ENCODE assay signal across 20 cellular contexts in the genomic region with DNA sequence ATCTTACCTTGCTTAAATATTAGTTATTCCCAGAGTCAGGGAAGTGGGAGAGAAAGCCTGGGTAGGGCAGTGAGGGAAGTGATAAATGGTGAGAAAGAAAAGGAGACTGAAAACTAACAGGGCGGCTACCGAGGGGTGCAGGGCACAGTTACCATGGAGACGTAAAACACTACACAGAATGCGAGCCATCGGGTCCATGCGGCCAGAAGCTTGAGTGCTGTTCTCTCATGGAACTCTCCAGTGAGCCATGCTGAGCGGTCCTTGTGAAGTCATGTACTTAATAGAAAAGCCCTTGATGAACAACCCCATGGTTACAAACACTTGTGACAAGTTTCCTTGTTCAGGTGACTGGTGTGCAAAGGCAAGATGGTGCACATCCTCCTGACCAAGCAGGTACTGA. TPM values are rescaled to one million over a fixed set of nuclear protein-coding genes. Genes with fewer than 3 reads are reported as not detected.
DNase-seq lines count a peak whose midpoint lies in the region; ATAC-seq, FAIRE-seq and TF ChIP-seq lines count a peak whose summit lies in the region.
"Had no signal": no experiment of that assay in that cellular context is flagged by ENCODE, and none has a peak within 500 bp of the region (broad histone marks: within the 10 kb centered on the region; RNA-seq: fewer than 3 reads in every experiment).

No MANE protein-coding gene starts in this region.

- BruUV-seq in MCF 10A (replicated peaks; lab: Mats Ljungman, UMichigan) (TSS peak; percentile 11), Panc1 (replicated peaks; lab: Mats Ljungman, UMichigan) (TSS peak; percentile 28)

- peaks cover 9% of the 10 kb centered on the region for H3K36me3 ChIP-seq in breast epithelium
- peaks cover 21% of the 10 kb centered on the region; the same call in 1 of the 2 replicates for H3K36me3 ChIP-seq in Panc1 (ENCODE audit: control insufficient read depth, insufficient read depth, low read length)
- peaks cover 64% of the 10 kb centered on the region for H3K36me3 ChIP-seq in lower lobe of right lung
- peaks cover 26 to 65% (median 59%) of the 10 kb centered on the region in 4 donors for H3K36me3 ChIP-seq in upper lobe of left lung

- POLR2A ChIA-PET in MCF 10A (lab: Yijun Ruan, JAX) (interaction anchor here (0.5 kb wide), 1 partner anchor 140 kb away, joined by 3 read pairs; no protein-coding TSS in a partner anchor), Panc1 (lab: Charles Lee) (no interaction called here)

- TF ChIP-seq CTCF in MCF 10A (IDR thresholded peaks at IDR 0.05; ENCODE audit: unreplicated experiment), result no peak
- no peak for TF ChIP-seq CTCF in breast epithelium (IDR thresholded peaks at IDR 0.05)
- TF ChIP-seq CTCF in Panc1 (IDR thresholded peaks at IDR 0.05), result no peak
- no peak for TF ChIP-seq CTCF in lower lobe of right lung (IDR thresholded peaks at IDR 0.05)
- no peak for TF ChIP-seq CTCF in upper lobe of left lung (IDR thresholded peaks at IDR 0.05)

- no peak overlapping the region for H3K27ac Mint-ChIP-seq in MCF 10A (ENCODE audit: low read depth, unreplicated experiment)
- H3K27ac Mint-ChIP-seq: CD8-positive, alpha-beta T cell had no signal

- TF ChIP-seq EP300 in upper lobe of left lung (IDR thresholded peaks at IDR 0.05), result no peak

- DNase-seq in MCF 10A (ENCODE audit: unreplicated experiment), result no peak
- no peak for DNase-seq in breast epithelium (ENCODE audit: low spot score in 2 of 2)
- no peak for DNase-seq in Panc1 (ENCODE audit: low read depth, low spot score)
- peak; percentile 76 for DNase-seq in lower lobe of right lung
- peak in 1 of 2 donors; percentile 77 for DNase-seq in upper lobe of left lung
- no peak for DNase-seq in urothelium cell line (ENCODE audit: low spot score)
- DNase-seq: Calu3; CD8-positive, alpha-beta T cell; NCI-H1105; NCI-H2227 treated with DMSO at 0.1 percent for 48 hours; NCI-H510A treated with DMSO at 0.1 percent for 48 hours; NCI-H774 had no signal

- CTCF ChIA-PET in MCF 10A (lab: Yijun Ruan, JAX), result interaction anchor here (0.7 to 1.4 kb wide), 3 partner anchors 23 to 109 kb away, joined by 3 to 4 read pairs (median 3); no protein-coding TSS in a partner anchor
- CTCF ChIA-PET in Panc1 (lab: Charles Lee), result interaction anchor here (0.6 kb wide), 1 partner anchor 1433 kb away, joined by 6 read pairs; no protein-coding TSS in a partner anchor

- H3K9me3 Mint-ChIP-seq in MCF 10A (ENCODE audit: unreplicated experiment), result no peaks in the 10 kb centered on the region
- H3K9me3 Mint-ChIP-seq: CD8-positive, alpha-beta T cell had no signal

- H3K27me3 ChIP-seq in breast epithelium (no peaks in the 10 kb centered on the region), Panc1 (ENCODE audit: control insufficient read depth, insufficient read depth, low read length) (no peaks in the 10 kb centered on the region), lower lobe of right lung (ENCODE audit: low read depth) (no peaks in the 10 kb centered on the region), upper lobe of left lung (no peaks in the 10 kb centered on the region)
- H3K27me3 ChIP-seq: BLaER1, SJSA1 had no signal

- no peaks in the 10 kb centered on the region for H3K4me1 ChIP-seq in breast epithelium
- H3K4me1 ChIP-seq in Panc1 (ENCODE audit: control insufficient read depth, insufficient read depth, low read length), result no peaks in the 10 kb centered on the region
- H3K4me1 ChIP-seq in lower lobe of right lung, result peaks cover 10% of the 10 kb centered on the region
- peaks cover 4 to 29% (median 13%) of the 10 kb centered on the region in 4 donors for H3K4me1 ChIP-seq in upper lobe of left lung
- H3K4me1 ChIP-seq: A549, BLaER1 had no signal

- no peaks in the 10 kb centered on the region for H3K27me3 Mint-ChIP-seq in MCF 10A (ENCODE audit: insufficient read depth, unreplicated experiment)

- H3K9me3 ChIP-seq in breast epithelium (no peaks in the 10 kb centered on the region), Panc1 (ENCODE audit: control insufficient read depth, insufficient read depth, low read depth, low read length) (no peaks in the 10 kb centered on the region), lower lobe of right lung (no peaks in the 10 kb centered on the region), upper lobe of left lung (no peaks in the 10 kb centered on the region)
- H3K9me3 ChIP-seq: A549, BLaER1, SJSA1 had no signal

- no peak overlapping the region for H3K4me3 Mint-ChIP-seq in MCF 10A (ENCODE audit: unreplicated experiment)
- H3K4me3 Mint-ChIP-seq: CD8-positive, alpha-beta T cell had no signal

- in situ Hi-C loops in Panc1 (cut with HindIII; ENCODE audit: low pct_unique_long_range_greater_than_20kb, low sequenced_read_pairs), result no loop called here

- 81 to 93% methylated on average over 7 of the region's 7 CpGs for WGBS in upper lobe of left lung, 2 donors

- intact Hi-C loops in MCF 10A (cut with micrococcal nuclease) (no loop called here), breast epithelium (cut with DNase I; ENCODE audit: low total_unique reads) (no loop called here), Panc1 (cut with micrococcal nuclease; ENCODE audit: unreplicated experiment) (no loop called here), lower lobe of right lung (cut with DNase I) (no loop called here)

- H3K36me3 Mint-ChIP-seq in MCF 10A (ENCODE audit: insufficient read depth, unreplicated experiment), result peaks cover 60% of the 10 kb centered on the region

- ATAC-seq in Panc1 (no peak), lower lobe of right lung (peak; percentile 80 to 87), upper lobe of left lung (ENCODE audit: low FRiP score in 2 of 2) (peak; percentile 22 to 60), HG03025 (IDR thresholded peaks at IDR 0.05; ENCODE audit: low FRiP score, unreplicated experiment) (no peak)
- ATAC-seq: A549; CD8-positive, alpha-beta T cell; K562 had no signal

- H3K4me3 ChIP-seq in breast epithelium (no peak overlapping the region), Panc1 (ENCODE audit: low read depth in 2 of 2, low read length in 2 of 2) (no peak overlapping the region), lower lobe of right lung (no peak overlapping the region), upper lobe of left lung (no peak overlapping the region)
- H3K4me3 ChIP-seq: A549, BLaER1, K562, SJSA1 had no signal

- no peak overlapping the region for H3K27ac ChIP-seq in breast epithelium
- H3K27ac ChIP-seq in Panc1 (ENCODE audit: low read length), result no peak overlapping the region
- H3K27ac ChIP-seq in lower lobe of right lung, result peak overlapping the region; percentile 71
- H3K27ac ChIP-seq in upper lobe of left lung, result peak overlapping the region in 3 of 4 donors; percentile 28 to 59 (median 33)
- H3K27ac ChIP-seq: A549, BLaER1, SJSA1 had no signal

- peaks cover 12% of the 10 kb centered on the region for H3K4me1 Mint-ChIP-seq in MCF 10A (ENCODE audit: insufficient read depth, unreplicated experiment)

- FAIRE-seq in urothelium cell line (lab: Jason Lieb, UNC), result no peak
- FAIRE-seq: A549, GM12892, GM18507, H1, K562 had no signal

- TF ChIP-seq POLR2A in breast epithelium (IDR thresholded peaks at IDR 0.05), result no peak
- TF ChIP-seq POLR2A in upper lobe of left lung (IDR thresholded peaks at IDR 0.05), result no peak

RNA-seq across cellular contexts. Expression of a gene that starts 3.7 kb away (rescaled TPM):
- total RNA-seq in MCF 10A (2022), result 0.30 TPM in 1 of 2 replicates, not detected in the other
- 1 to 10 TPM in 2 of 3 donors, under 1 TPM in 1; under 0.01 to 2.0 (median 1.8) TPM for total RNA-seq in breast epithelium
- total RNA-seq in Panc1 (2021; ENCODE audit: unreplicated experiment), result not detected
- polyA plus RNA-seq in Panc1 (2012; ENCODE audit: insufficient read length), result not detected
- total RNA-seq in lower lobe of right lung, result 99.0 TPM
- 100 to 1,000 TPM in 3 of 6 donors, 10 to 100 TPM in 3; 57.8 to 162 (median 99.8) TPM for total RNA-seq in upper lobe of left lung
- total RNA-seq: CD8-positive, alpha-beta T cell; H1; SJSA1 had no signal
- polyA plus RNA-seq: A549, H1, K562 had no signal

RNA-seq across cellular contexts. Expression of a gene that starts 48.0 kb away (rescaled TPM):
- total RNA-seq in MCF 10A (2022) (47.1 and 53.9 TPM in 2 replicates), breast epithelium (100 to 1,000 TPM in 1 of 3 donors, 10 to 100 TPM in 2; 79.0 to 116 (median 89.9) TPM), Panc1 (2021; ENCODE audit: unreplicated experiment) (55.2 TPM), lower lobe of right lung (79.9 TPM), upper lobe of left lung (100 to 1,000 TPM in 1 of 6 donors, 10 to 100 TPM in 5; 56.4 to 325 (median 85.3) TPM)
- 40.6 TPM for polyA plus RNA-seq in Panc1 (2012; ENCODE audit: insufficient read length)

Comparison
In these comparisons a context has a peak if more than half of its experiments do, and no peak if none do; other contexts are left out.
1. H3K27ac ChIP-seq: peak in lower lobe of right lung (single experiment) and upper lobe of left lung (3 of 4); none in breast epithelium (0 of 2) and Panc1 (single experiment).
2. ATAC-seq: peak in lower lobe of right lung (2 of 2) and upper lobe of left lung (2 of 2); none in Panc1 (single experiment) and HG03025 (single experiment).
3. RNA of a gene that starts 3.7 kb away (total RNA-seq): 57.8 to 162 TPM in upper lobe of left lung and 99.0 TPM in lower lobe of right lung (single experiment); under 0.01 to 2.0 TPM in breast epithelium, 0.30 TPM in MCF 10A and not detected in Panc1 (single experiment); every median in the first group is over 10 times any median in the second.